In the genomic region with DNA sequence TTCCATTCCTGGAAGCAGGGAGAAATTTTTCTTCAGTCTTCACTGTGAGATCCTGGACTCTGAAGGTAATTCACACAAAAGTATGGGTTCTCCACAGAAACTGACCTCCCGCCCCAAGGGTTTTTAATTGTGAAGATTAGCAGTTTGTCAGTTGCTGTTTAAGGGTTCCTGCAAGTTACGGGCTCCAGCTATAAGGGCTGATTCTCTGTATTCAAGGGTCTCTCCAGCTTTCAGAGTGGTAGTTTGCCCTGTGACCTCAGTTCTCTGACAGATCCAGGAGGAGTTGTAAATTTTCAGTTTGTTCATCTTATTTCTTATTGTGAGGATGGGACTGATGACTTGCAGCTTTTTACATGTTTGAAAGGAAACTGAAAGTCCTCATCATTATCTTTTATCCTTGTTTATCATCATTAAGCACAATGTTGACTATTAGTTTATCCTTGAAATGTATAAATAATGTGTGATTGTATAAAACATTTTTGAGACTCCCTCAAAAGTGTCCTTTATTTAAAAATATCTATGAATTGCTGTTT, we compare ENCODE assay signal across 1 cellular context.
TF ChIP-seq lines count a peak whose summit lies in the region.

No MANE protein-coding gene starts in this region.

TF ChIP-seq in HEK293, 187 proteins besides CTCF, POLR2A, EP300 and RAD21 (continued from another document):
- TF ChIP-seq, protein P1, sequence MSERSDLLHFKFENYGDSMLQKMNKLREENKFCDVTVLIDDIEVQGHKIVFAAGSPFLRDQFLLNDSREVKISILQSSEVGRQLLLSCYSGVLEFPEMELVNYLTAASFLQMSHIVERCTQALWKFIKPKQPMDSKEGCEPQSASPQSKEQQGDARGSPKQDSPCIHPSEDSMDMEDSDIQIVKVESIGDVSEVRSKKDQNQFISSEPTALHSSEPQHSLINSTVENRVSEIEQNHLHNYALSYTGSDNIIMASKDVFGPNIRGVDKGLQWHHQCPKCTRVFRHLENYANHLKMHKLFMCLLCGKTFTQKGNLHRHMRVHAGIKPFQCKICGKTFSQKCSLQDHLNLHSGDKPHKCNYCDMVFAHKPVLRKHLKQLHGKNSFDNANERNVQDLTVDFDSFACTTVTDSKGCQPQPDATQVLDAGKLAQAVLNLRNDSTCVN (tag by site-specific recombination; optimal IDR thresholded peaks at IDR 0.05), result no peak
- TF ChIP-seq ZNF660 (tag by site-specific recombination; IDR thresholded peaks at IDR 0.05), result no peak
- no peak for TF ChIP-seq ZNF239 (tag by site-specific recombination; IDR thresholded peaks at IDR 0.05)
- no peak for TF ChIP-seq ZNF514 (tag by site-specific recombination; IDR thresholded peaks at IDR 0.05)
- TF ChIP-seq ZNF133 (tag by site-specific recombination; IDR thresholded peaks at IDR 0.05), result no peak
